ENCODE assay signal across 12 cellular contexts in the genomic region with DNA sequence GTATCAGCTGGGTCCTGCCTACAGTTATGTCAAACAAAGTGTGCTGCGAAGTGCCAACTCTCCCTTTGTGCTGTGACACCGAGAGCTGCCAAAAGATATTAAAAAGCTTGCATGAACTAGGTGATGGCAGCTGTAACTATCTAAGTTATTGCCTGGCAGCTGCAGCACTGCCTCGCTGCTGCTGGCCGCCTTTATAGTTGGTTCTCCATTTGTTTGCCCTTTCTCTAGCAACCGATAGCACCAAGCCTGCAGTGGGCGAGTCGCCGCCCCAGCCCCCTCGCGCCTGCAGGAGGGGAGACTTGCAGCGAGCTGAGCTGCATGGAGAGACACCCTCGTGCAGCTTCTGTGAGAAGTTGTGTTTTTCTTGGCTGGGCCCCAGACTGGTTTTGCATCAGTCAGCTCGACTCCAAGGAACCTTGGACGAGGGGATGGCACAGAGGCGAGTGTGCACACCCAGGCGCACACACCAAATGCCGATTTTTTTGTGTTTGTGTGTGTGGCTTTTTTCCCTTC.
DNase-seq lines count a peak whose midpoint lies in the region; ATAC-seq and TF ChIP-seq lines count a peak whose summit lies in the region.
"Had no signal": no experiment of that assay in that cellular context is flagged by ENCODE, and none has a peak within 500 bp of the region (broad histone marks: within the 10 kb centered on the region; RNA-seq: fewer than 3 reads in every experiment).

No MANE protein-coding gene starts in this region.

- no peak for TF ChIP-seq CTCF in body of pancreas (IDR thresholded peaks at IDR 0.05)

- 20 to 37% methylated on average over 17 of the region's 17 CpGs for WGBS in body of pancreas, 2 donors

- no peak overlapping the region for H3K4me3 ChIP-seq in body of pancreas

- intact Hi-C loops in body of pancreas (cut with DNase I), result no loop called here

- TF ChIP-seq POLR2A in body of pancreas (IDR thresholded peaks at IDR 0.05), result no peak

- no peak overlapping the region for H3K27ac Mint-ChIP-seq in activated CD8-positive, alpha-beta memory T cell treated with anti-CD3 and anti-CD28 coated beads, Interleukin-2, amount 10 ng/mL, durations not matched to agents 7 days and 5 days
- H3K27ac Mint-ChIP-seq: activated T-helper 2 cell treated with anti-CD3 and anti-CD28 coated beads, Interferon-gamma antibody, Interleukin-2, Interleukin-4, amounts not matched to agents 10 μg/mL and 5 μg/mL and 100 μg/mL, durations not matched to agents 14 hours and 24 hours and 36 hours; CD14-positive monocyte had no signal

- no peak overlapping the region for H3K4me3 Mint-ChIP-seq in activated CD8-positive, alpha-beta memory T cell treated with anti-CD3 and anti-CD28 coated beads, Interleukin-2, amount 10 ng/mL, durations not matched to agents 7 days and 5 days
- H3K4me3 Mint-ChIP-seq: CD14-positive monocyte had no signal

- H3K27me3 Mint-ChIP-seq in activated CD8-positive, alpha-beta memory T cell treated with anti-CD3 and anti-CD28 coated beads, Interleukin-2, amount 10 ng/mL, durations not matched to agents 7 days and 5 days, result peaks cover 3% of the 10 kb centered on the region

- H3K36me3 ChIP-seq in body of pancreas (replicated peaks in 1 of 2; ENCODE audit: insufficient read depth in 1 of 2, low read depth in 2 of 2), result no peaks in the 10 kb centered on the region

- CTCF ChIA-PET in activated CD8-positive, alpha-beta memory T cell treated with anti-CD3 and anti-CD28 coated beads, Interleukin-2, amount 10 ng/mL, durations not matched to agents 7 days and 5 days (lab: Charles Lee), result no interaction called here

- H3K27me3 ChIP-seq in body of pancreas, result no peaks in the 10 kb centered on the region

- H3K4me1 Mint-ChIP-seq in activated CD8-positive, alpha-beta memory T cell treated with anti-CD3 and anti-CD28 coated beads, Interleukin-2, amount 10 ng/mL, durations not matched to agents 7 days and 5 days, result no peaks in the 10 kb centered on the region
- H3K4me1 Mint-ChIP-seq: CD14-positive monocyte had no signal

- ATAC-seq in body of pancreas, result peak; percentile 10
- ATAC-seq in HG03108 (IDR thresholded peaks at IDR 0.05; ENCODE audit: unreplicated experiment), result no peak
- ATAC-seq in activated CD8-positive, alpha-beta memory T cell treated with anti-CD3 and anti-CD28 coated beads, Interleukin-2, amount 10 ng/mL, durations not matched to agents 7 days and 5 days, result no peak

- H3K9me3 ChIP-seq in body of pancreas, result no peaks in the 10 kb centered on the region

- no peaks in the 10 kb centered on the region for H3K36me3 Mint-ChIP-seq in activated CD8-positive, alpha-beta memory T cell treated with anti-CD3 and anti-CD28 coated beads, Interleukin-2, amount 10 ng/mL, durations not matched to agents 7 days and 5 days
- H3K36me3 Mint-ChIP-seq: CD14-positive monocyte had no signal

- H3K27ac ChIP-seq in body of pancreas, result no peak overlapping the region

- no peaks in the 10 kb centered on the region for H3K9me3 Mint-ChIP-seq in activated CD8-positive, alpha-beta memory T cell treated with anti-CD3 and anti-CD28 coated beads, Interleukin-2, amount 10 ng/mL, durations not matched to agents 7 days and 5 days (ENCODE audit: low read depth)
- H3K9me3 Mint-ChIP-seq: activated T-helper 2 cell treated with anti-CD3 and anti-CD28 coated beads, Interferon-gamma antibody, Interleukin-2, Interleukin-4, amounts not matched to agents 10 μg/mL and 5 μg/mL and 100 μg/mL, durations not matched to agents 14 hours and 24 hours and 36 hours had no signal

- H3K4me1 ChIP-seq in body of pancreas, result peaks cover 18% of the 10 kb centered on the region

- DNase-seq in DMS153 treated with DMSO at 0.1 percent for 48 hours (lab: John Stamatoyannopoulos, UW; ENCODE audit: unreplicated experiment), result peak; percentile 69
- DNase-seq in NCI-H146 (lab: John Stamatoyannopoulos, UW), result peak; percentile 69
- DNase-seq in body of pancreas, result peak in 1 of 4 donors; percentile 30
- DNase-seq in occipital lobe (lab: John Stamatoyannopoulos, UW), result peak; percentile 41
- DNase-seq in effector CD8-positive, alpha-beta T cell (lab: John Stamatoyannopoulos, UW), result no peak
- DNase-seq in T-helper 9 cell, result no peak
- no peak for DNase-seq in activated CD8-positive, alpha-beta memory T cell treated with anti-CD3 and anti-CD28 coated beads, Interleukin-2, amount 10 ng/mL, durations not matched to agents 7 days and 5 days
- DNase-seq: activated CD4-positive, alpha-beta T cell treated with anti-CD3 and anti-CD28 coated beads for 4 hours; stimulated activated CD4-positive, alpha-beta T cell treated with anti-CD3 and anti-CD28 coated beads, Interleukin-15, amount 100 ng/mL, for 24 hours had no signal

Comparison
In these comparisons a context has a peak if more than half of its experiments do, and no peak if none do; other contexts are left out.
1. DNase-seq: peak in DMS153 treated with DMSO at 0.1 percent for 48 hours (single experiment), NCI-H146 (single experiment) and occipital lobe (single experiment); none in effector CD8-positive, alpha-beta T cell (single experiment), T-helper 9 cell (single experiment) and activated CD8-positive, alpha-beta memory T cell treated with anti-CD3 and anti-CD28 coated beads, Interleukin-2, amount 10 ng/mL, durations not matched to agents 7 days and 5 days (single experiment).